1 cellular context compared by ENCODE assay signal in genomic region chr18:54503495-54503894, GRCh38.
TF ChIP-seq lines count a peak whose summit lies in the region.

No MANE protein-coding gene starts in this region.

TF ChIP-seq in GM23338, 12 proteins besides CTCF, POLR2A, EP300 and RAD21 (continued from another document):
- TF ChIP-seq ETS1 (IDR thresholded peaks at IDR 0.05), result no peak
